Comparison of ENCODE assay signal across 1 cellular context in genomic region chr3:152305075-152305474, GRCh38.
TF ChIP-seq lines count a peak whose summit lies in the region.

No MANE protein-coding gene starts in this region.

TF ChIP-seq in HepG2, 621 proteins besides CTCF, POLR2A, EP300 and RAD21:
- no peak for TF ChIP-seq PBX3 (CRISPR knock-in tag; IDR thresholded peaks at IDR 0.05; ENCODE audit: borderline replicate concordance)
- no peak for TF ChIP-seq ZNF75D (CRISPR knock-in tag; IDR thresholded peaks at IDR 0.05; ENCODE audit: borderline replicate concordance)
- no peak for TF ChIP-seq ATF6 (CRISPR knock-in tag; conservative IDR thresholded peaks at IDR 0.05)
- no peak for TF ChIP-seq HOXA3 (CRISPR knock-in tag; IDR thresholded peaks at IDR 0.05)
- no peak for TF ChIP-seq HOXA7 (CRISPR knock-in tag; IDR thresholded peaks at IDR 0.05)
- no peak for TF ChIP-seq ZSCAN30 (CRISPR knock-in tag; IDR thresholded peaks at IDR 0.05)
- no peak for TF ChIP-seq ZMAT3 (CRISPR knock-in tag; conservative IDR thresholded peaks at IDR 0.05)
- no peak for TF ChIP-seq ZNF790 (CRISPR knock-in tag; IDR thresholded peaks at IDR 0.05; ENCODE audit: borderline replicate concordance)
- TF ChIP-seq PITX1 (CRISPR knock-in tag; IDR thresholded peaks at IDR 0.05), result no peak
- TF ChIP-seq FOXP4 (CRISPR knock-in tag; IDR thresholded peaks at IDR 0.05), result no peak
- no peak for TF ChIP-seq ZNF562 (CRISPR knock-in tag; IDR thresholded peaks at IDR 0.05; ENCODE audit: borderline replicate concordance)
- TF ChIP-seq DRAP1 (CRISPR knock-in tag; IDR thresholded peaks at IDR 0.05), result no peak
